ENCODE assay signal across 25 cellular contexts in the genomic region with DNA sequence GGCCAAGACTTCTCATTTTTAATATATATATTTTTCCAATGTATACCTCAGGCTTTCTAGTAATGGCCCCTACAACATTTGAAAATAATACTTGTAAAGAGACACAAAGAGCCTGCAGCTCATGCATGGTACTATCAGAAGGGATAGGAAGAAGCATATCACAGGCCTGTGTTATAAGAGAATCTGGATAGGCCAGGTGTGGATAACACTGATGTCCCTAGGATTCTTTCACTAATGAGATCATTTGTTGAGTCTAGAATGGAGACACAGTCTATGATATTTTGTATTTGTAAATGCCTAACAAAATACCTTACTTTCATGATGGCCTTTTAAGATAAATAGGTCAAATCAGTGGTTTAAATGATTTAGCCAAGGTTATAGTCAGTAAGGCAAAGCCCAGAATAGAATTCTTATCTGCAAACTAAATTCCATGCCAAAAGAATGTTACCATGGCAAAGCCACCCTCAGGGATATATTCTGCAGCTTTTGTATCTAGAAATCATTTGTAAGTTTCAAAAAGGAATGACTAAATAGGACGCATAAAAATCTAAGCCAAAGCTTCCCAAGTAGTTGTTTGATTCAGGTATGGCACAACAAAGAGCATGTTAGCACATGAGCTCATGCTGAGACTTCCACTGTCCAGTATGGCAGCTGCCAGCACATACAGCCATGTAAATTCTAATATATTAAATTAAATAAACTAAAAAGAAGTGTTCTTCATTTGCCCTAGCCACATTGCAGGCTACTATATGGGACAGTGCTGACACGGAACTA. TPM values are rescaled to one million over a fixed set of nuclear protein-coding genes. Genes with fewer than 3 reads are reported as not detected.
DNase-seq lines count a peak whose midpoint lies in the region; ATAC-seq and TF ChIP-seq lines count a peak whose summit lies in the region.
"Had no signal": no experiment of that assay in that cellular context is flagged by ENCODE, and none has a peak within 500 bp of the region (broad histone marks: within the 10 kb centered on the region; RNA-seq: fewer than 3 reads in every experiment).

No MANE protein-coding gene starts in this region.

- no peak for TF ChIP-seq CTCF in epithelial cell of esophagus (IDR thresholded peaks at IDR 0.05; ENCODE audit: insufficient read depth, low read depth, low read length, missing control alignments)

- peak; percentile 20 for DNase-seq in M059J (ENCODE audit: low read depth)
- DNase-seq in amniotic epithelial cell (ENCODE audit: low read depth): peak; percentile 17
- peak; percentile 71 for DNase-seq in epithelial cell of esophagus (ENCODE audit: low read depth)
- DNase-seq in left ventricle myocardium superior: no peak
- no peak for DNase-seq in NCI-H146 treated with DMSO at 0.1 percent for 48 hours (lab: John Stamatoyannopoulos, UW; ENCODE audit: unreplicated experiment)
- no peak for DNase-seq in KBM-7
- DNase-seq: AML-193; CD4-positive, alpha-beta memory T cell; COR-L47; DMS53; GM23248; H7; Kasumi-1; NCI-H1105 treated with DMSO at 0.1 percent for 48 hours; NCI-H146; NCI-H2081; NCI-H2227 treated with DMSO at 0.1 percent for 48 hours; NCI-H526 treated with DMSO at 0.1 percent for 48 hours; SIG-M5 had no signal

- H3K4me3 ChIP-seq in epithelial cell of esophagus (ENCODE audit: low read length): no peak overlapping the region
- H3K4me3 ChIP-seq: A549; BLaER1 treated with 17β-estradiol and CSF1 and Interleukin-3, amounts not matched to agents 10 nM and 100 nM; GM23248; SK-N-MC had no signal

- intact Hi-C loops in left ventricle myocardium superior (cut with micrococcal nuclease): no loop called here

- in situ Hi-C loops in KBM-7 (cut with MboI; ENCODE audit: low pct_unique_long_range_greater_than_20kb, low sequenced_read_pairs): no loop called here

- peak; percentile 44 for ATAC-seq in left ventricle myocardium superior
- no peak for ATAC-seq in GM21576 (IDR thresholded peaks at IDR 0.05; ENCODE audit: unreplicated experiment)
- ATAC-seq: A549, HepG2, Panc1 had no signal

RNA-seq across cellular contexts. Expression of a gene that starts 10.0 kb away (rescaled TPM):
- total RNA-seq in M059J (2014; rRNA removed; shearing (Covaris generic)): 9.0 and 16.5 TPM in 2 replicates
- 21.5 TPM for total RNA-seq in left ventricle myocardium superior

Comparison
In these comparisons a context has a peak if more than half of its experiments do, and no peak if none do; other contexts are left out.
1. DNase-seq: peak in M059J (single experiment), amniotic epithelial cell (single experiment) and epithelial cell of esophagus (single experiment); none in left ventricle myocardium superior (single experiment), NCI-H146 treated with DMSO at 0.1 percent for 48 hours (single experiment) and KBM-7 (single experiment).